18 cellular contexts compared by ENCODE assay signal in genomic region chr11:116336540-116336939, GRCh38.
"Had no signal": no experiment of that assay in that cellular context is flagged by ENCODE, and none has a peak within 500 bp of the region (broad histone marks: within the 10 kb centered on the region; RNA-seq: fewer than 3 reads in every experiment).

No MANE protein-coding gene starts in this region.

- H3K9me3 Mint-ChIP-seq: activated CD4-positive, alpha-beta T cell treated with anti-CD3 and anti-CD28 coated beads, Interleukin-2, amount 10 ng/mL, durations not matched to agents 24 days and 14 days had no signal

- DNase-seq: activated CD4-positive, alpha-beta T cell treated with anti-CD3 and anti-CD28 coated beads, Interleukin-2, amount 10 ng/mL, durations not matched to agents 24 days and 14 days; activated CD4-positive, CD25-positive, alpha-beta regulatory T cell; activated CD8-positive, alpha-beta T cell treated with anti-CD3 and anti-CD28 coated beads, Interleukin-2, amount 10 ng/mL, durations not matched to agents 7 days and 5 days; activated naive CD4-positive, alpha-beta T cell; activated naive CD8-positive, alpha-beta T cell treated with anti-CD3 and anti-CD28 coated beads, Interleukin-2, amount 10 ng/mL, durations not matched to agents 7 days and 5 days; cortex of kidney; effector CD8-positive, alpha-beta T cell; foreskin melanocyte; immature natural killer cell; nucleus accumbens; posterior cingulate gyrus; stimulated activated CD4-positive, alpha-beta T cell treated with anti-CD3 and anti-CD28 coated beads, Interleukin-2, amount 100 ng/mL, for 48 hours; stimulated activated naive CD4-positive, alpha-beta T cell; tibial artery; uterus had no signal

- H3K4me3 Mint-ChIP-seq: activated CD4-positive, alpha-beta T cell treated with anti-CD3 and anti-CD28 coated beads, Interleukin-2, amount 10 ng/mL, durations not matched to agents 24 days and 14 days; activated CD8-positive, alpha-beta T cell treated with anti-CD3 and anti-CD28 coated beads, Interleukin-2, amount 10 ng/mL, durations not matched to agents 7 days and 5 days; activated naive CD8-positive, alpha-beta T cell treated with anti-CD3 and anti-CD28 coated beads, Interleukin-2, amount 10 ng/mL, durations not matched to agents 7 days and 5 days; brain; central memory CD8-positive, alpha-beta T cell; immature natural killer cell; natural killer cell treated with Interleukin-12 subunit alpha and Interleukin-12 subunit beta and Interleukin-15 and Interleukin-18, amount 100 ng/mL, for 72 hours had no signal

- H3K27ac Mint-ChIP-seq: activated CD4-positive, alpha-beta T cell treated with anti-CD3 and anti-CD28 coated beads, Interleukin-2, amount 10 ng/mL, durations not matched to agents 24 days and 14 days; activated CD8-positive, alpha-beta T cell treated with anti-CD3 and anti-CD28 coated beads, Interleukin-2, amount 10 ng/mL, durations not matched to agents 7 days and 5 days; activated naive CD8-positive, alpha-beta T cell treated with anti-CD3 and anti-CD28 coated beads, Interleukin-2, amount 10 ng/mL, durations not matched to agents 7 days and 5 days; brain; immature natural killer cell; natural killer cell treated with Interleukin-12 subunit alpha and Interleukin-12 subunit beta and Interleukin-15 and Interleukin-18, amount 100 ng/mL, for 72 hours had no signal

- H3K4me1 Mint-ChIP-seq: activated CD4-positive, alpha-beta T cell treated with anti-CD3 and anti-CD28 coated beads, Interleukin-2, amount 10 ng/mL, durations not matched to agents 24 days and 14 days; activated naive CD8-positive, alpha-beta T cell treated with anti-CD3 and anti-CD28 coated beads, Interleukin-2, amount 10 ng/mL, durations not matched to agents 7 days and 5 days; central memory CD8-positive, alpha-beta T cell; immature natural killer cell had no signal

- H3K27me3 Mint-ChIP-seq: activated CD4-positive, alpha-beta T cell treated with anti-CD3 and anti-CD28 coated beads, Interleukin-2, amount 10 ng/mL, durations not matched to agents 24 days and 14 days; activated naive CD8-positive, alpha-beta T cell treated with anti-CD3 and anti-CD28 coated beads, Interleukin-2, amount 10 ng/mL, durations not matched to agents 7 days and 5 days had no signal

- H3K36me3 Mint-ChIP-seq: activated naive CD8-positive, alpha-beta T cell treated with anti-CD3 and anti-CD28 coated beads, Interleukin-2, amount 10 ng/mL, durations not matched to agents 7 days and 5 days; brain; immature natural killer cell; natural killer cell treated with Interleukin-12 subunit alpha and Interleukin-12 subunit beta and Interleukin-15 and Interleukin-18, amount 100 ng/mL, for 72 hours had no signal

- ATAC-seq: activated CD8-positive, alpha-beta T cell treated with anti-CD3 and anti-CD28 coated beads, Interleukin-2, amount 10 ng/mL, durations not matched to agents 7 days and 5 days; natural killer cell treated with Interleukin-12 subunit alpha and Interleukin-12 subunit beta and Interleukin-15 and Interleukin-18, amount 100 ng/mL, for 72 hours had no signal
